In the genomic region with DNA sequence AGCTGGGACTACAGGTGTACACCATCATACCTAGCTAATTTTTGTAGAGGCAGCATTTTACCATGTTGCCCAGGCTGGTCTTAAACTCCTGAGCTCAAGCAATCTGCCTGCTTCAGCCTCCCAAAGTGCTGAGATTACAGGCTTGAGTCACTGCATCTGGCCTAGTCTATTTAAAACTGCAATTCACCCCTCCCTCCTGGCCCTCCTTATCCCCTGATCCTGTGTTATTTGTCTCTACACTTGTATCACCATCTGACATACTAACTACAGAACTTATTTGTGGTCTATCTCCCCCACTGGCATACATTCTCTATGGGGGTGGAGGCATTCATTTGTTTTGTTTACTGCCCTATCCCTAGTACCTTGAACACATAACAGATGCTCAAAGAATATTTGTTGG, we compare ENCODE assay signal across 15 cellular contexts. TPM values are rescaled to one million over a fixed set of nuclear protein-coding genes. Genes with fewer than 3 reads are reported as not detected.
"Had no signal": no experiment of that assay in that cellular context is flagged by ENCODE, and none has a peak within 500 bp of the region (broad histone marks: within the 10 kb centered on the region; RNA-seq: fewer than 3 reads in every experiment).

No MANE protein-coding gene starts in this region.

- H3K4me3 ChIP-seq: body of pancreas, coronary artery, right lobe of liver had no signal

- ATAC-seq: activated CD8-positive, alpha-beta T cell treated with anti-CD3 and anti-CD28 coated beads, Interleukin-2, amount 10 ng/mL, durations not matched to agents 7 days and 5 days; body of pancreas; esophagus mucosa; natural killer cell; right lobe of liver had no signal

- H3K27ac ChIP-seq: body of pancreas, right lobe of liver had no signal

- H3K9me3 ChIP-seq: body of pancreas, right lobe of liver had no signal

- H3K27me3 ChIP-seq: body of pancreas, right lobe of liver had no signal

- H3K4me1 ChIP-seq: body of pancreas, right lobe of liver had no signal

- DNase-seq: activated CD4-positive, alpha-beta T cell treated with anti-CD3 and anti-CD28 coated beads, Interleukin-2, amount 10 ng/mL, durations not matched to agents 24 days and 14 days; activated CD4-positive, CD25-positive, alpha-beta regulatory T cell; activated CD8-positive, alpha-beta memory T cell treated with anti-CD3 and anti-CD28 coated beads, Interleukin-2, amount 50 U/mL, for 4 hours; activated CD8-positive, alpha-beta T cell treated with anti-CD3 and anti-CD28 coated beads, Interleukin-2, amount 10 ng/mL, durations not matched to agents 7 days and 5 days; activated effector memory CD4-positive, alpha-beta T cell treated with anti-CD3 and anti-CD28 coated beads, Interleukin-2, amount 50 U/mL, for 16 hours; activated T-cell treated with anti-CD3 and anti-CD28 coated beads, Interleukin-2, amount 50 U/mL, for 48 hours; amygdala; body of pancreas; central memory CD4-positive, alpha-beta T cell; islet precursor cell; mammary epithelial cell; natural killer cell; right lobe of liver had no signal

- H3K36me3 ChIP-seq: right lobe of liver had no signal

RNA-seq across cellular contexts. Expression of gene CC2D2A, which starts 23.7 kb away (rescaled TPM):
- total RNA-seq: activated CD4-positive, alpha-beta T cell treated with anti-CD3 and anti-CD28 coated beads, Interleukin-2, amount 10 ng/mL, durations not matched to agents 24 days and 14 days; activated CD8-positive, alpha-beta T cell treated with anti-CD3 and anti-CD28 coated beads, Interleukin-2, amount 10 ng/mL, durations not matched to agents 7 days and 5 days had no signal
